In the genomic region with DNA sequence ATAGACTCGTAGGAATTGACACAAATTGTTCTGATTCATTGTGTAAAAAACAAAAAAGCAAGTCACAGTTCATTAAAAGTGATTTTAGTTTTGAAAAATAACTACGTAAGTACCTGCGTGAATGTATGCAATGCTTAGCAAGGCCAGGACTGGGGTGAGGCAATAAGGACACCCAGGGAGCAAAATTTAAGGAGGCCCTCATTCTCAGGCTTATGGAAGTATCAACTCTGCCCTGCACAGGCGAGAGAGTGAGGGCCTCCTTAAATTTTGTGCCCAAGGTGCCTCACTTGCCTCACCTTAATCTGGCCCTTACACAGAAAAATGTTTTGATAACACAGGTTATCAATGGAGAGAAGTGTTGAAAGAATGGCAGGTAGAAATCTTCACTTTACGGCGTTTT, we compare ENCODE assay signal across 25 cellular contexts. TPM values are rescaled to one million over a fixed set of nuclear protein-coding genes. Genes with fewer than 3 reads are reported as not detected.
DNase-seq lines count a peak whose midpoint lies in the region; ATAC-seq, FAIRE-seq and TF ChIP-seq lines count a peak whose summit lies in the region.
"Had no signal": no experiment of that assay in that cellular context is flagged by ENCODE, and none has a peak within 500 bp of the region (broad histone marks: within the 10 kb centered on the region; RNA-seq: fewer than 3 reads in every experiment).

No MANE protein-coding gene starts in this region.

- H3K4me2 ChIP-seq in HepG2 (ENCODE audit: low read depth, low read length) (no peak overlapping the region), mesendoderm (ENCODE audit: low read length) (no peak overlapping the region), osteoblast (ENCODE audit: insufficient read depth, low read length) (no peak overlapping the region)

- H3K4me1 ChIP-seq in HepG2 (ENCODE audit: insufficient read depth, low read length) (no peaks in the 10 kb centered on the region), right lobe of liver (no peaks in the 10 kb centered on the region), mesendoderm (ENCODE audit: control insufficient read depth, low read depth, low read length) (no peaks in the 10 kb centered on the region), osteoblast (ENCODE audit: insufficient read depth, low read length) (no peaks in the 10 kb centered on the region), thyroid gland (no peaks in the 10 kb centered on the region)
- H3K4me1 ChIP-seq: BE2C, HAP-1 had no signal

- intact Hi-C loops in HepG2 (cut with micrococcal nuclease; ENCODE audit: unreplicated experiment): no loop called here
- intact Hi-C loops in right lobe of liver (cut with DNase I): no loop called here
- intact Hi-C loops in thyroid gland (cut with DNase I): no loop called here

- no peak overlapping the region for H4K8ac ChIP-seq in mesendoderm (ENCODE audit: low read depth, low read length)

- FAIRE-seq in HepG2 (lab: Jason Lieb, UNC) (no peak), HTR-8/SVneo (lab: Jason Lieb, UNC) (no peak)
- FAIRE-seq: A204.1, GM12891, GM19239 had no signal

- in situ Hi-C loops in HepG2 (cut with HindIII; ENCODE audit: extremely low pct_ligation_motif_present, low pct_unique_long_range_greater_than_20kb): no loop called here

- H3K9me3 ChIP-seq in HepG2 (ENCODE audit: low read length): no peaks in the 10 kb centered on the region
- H3K9me3 ChIP-seq in right lobe of liver: no peaks in the 10 kb centered on the region
- H3K9me3 ChIP-seq in osteoblast (ENCODE audit: low read depth, low read length): no peaks in the 10 kb centered on the region
- H3K9me3 ChIP-seq in thyroid gland: no peaks in the 10 kb centered on the region
- H3K9me3 ChIP-seq: BE2C, HAP-1 had no signal

- peaks cover 26% of the 10 kb centered on the region for H3K4me1 Mint-ChIP-seq in WTC11
- H3K4me1 Mint-ChIP-seq: CD8-positive, alpha-beta memory T cell had no signal

- H3K4me3 ChIP-seq in HepG2 (replicated peaks in 1 of 3; ENCODE audit: insufficient read depth in 1 of 3, low read depth in 2 of 3, low read length in 3 of 3): no peak overlapping the region
- H3K4me3 ChIP-seq in right lobe of liver: no peak overlapping the region
- no peak overlapping the region for H3K4me3 ChIP-seq in mesendoderm (ENCODE audit: low read length)
- H3K4me3 ChIP-seq in osteoblast (ENCODE audit: insufficient read depth, low read length): no peak overlapping the region
- H3K4me3 ChIP-seq in thyroid gland (replicated peaks in 1 of 3): no peak overlapping the region
- H3K4me3 ChIP-seq: HAP-1 had no signal

- H3K79me2 ChIP-seq in HepG2 (ENCODE audit: insufficient read depth, low read length) (no peaks in the 10 kb centered on the region), mesendoderm (ENCODE audit: control insufficient read depth, insufficient read depth, low read length) (no peaks in the 10 kb centered on the region), osteoblast (ENCODE audit: insufficient read depth, low read length) (no peaks in the 10 kb centered on the region)

- TF ChIP-seq CTCF in HepG2 (CRISPR knock-in tag; IDR thresholded peaks at IDR 0.05) (no peak), right lobe of liver (IDR thresholded peaks at IDR 0.05) (no peak), WTC11 (IDR thresholded peaks at IDR 0.05) (no peak), osteoblast (IDR thresholded peaks at IDR 0.05; ENCODE audit: extremely low read depth, low read depth, low read length) (no peak), thyroid gland (IDR thresholded peaks at IDR 0.05) (no peak)

- 17% methylated on average over 6 of the region's 6 CpGs for WGBS in HepG2 (ENCODE audit: low lambda C conversion rate)
- WGBS in right lobe of liver (ENCODE audit: insufficient coverage, low coverage, low lambda C conversion rate, missing lambda C conversion rate): 65% methylated on average over 6 of the region's 6 CpGs
- WGBS in mesendoderm (ENCODE audit: extremely low coverage, insufficient coverage, low lambda C conversion rate): no CpG with 5 or more reads among the region's 6 CpGs
- 88% methylated on average over 6 of the region's 6 CpGs for WGBS in thyroid gland, 2 donors

- no peak overlapping the region for H3K23ac ChIP-seq in mesendoderm (ENCODE audit: low read length)

- no peak overlapping the region for H2AK5ac ChIP-seq in mesendoderm (ENCODE audit: low read length)

- H3K56ac ChIP-seq in mesendoderm (ENCODE audit: low read length): no peak overlapping the region

- BruUV-seq in HepG2 (replicated peaks; lab: Mats Ljungman, UMichigan): no TSS peak

- H3K9ac ChIP-seq in HepG2 (ENCODE audit: insufficient read depth, low read depth, low read length): no peak overlapping the region
- H3K9ac ChIP-seq in mesendoderm (ENCODE audit: low read length): no peak overlapping the region

- H3K4me3 Mint-ChIP-seq in WTC11: no peak overlapping the region
- H3K4me3 Mint-ChIP-seq: CD4-positive, CD25-positive, alpha-beta regulatory T cell; CD8-positive, alpha-beta memory T cell had no signal

- no peak for TF ChIP-seq EP300 in HepG2 (IDR thresholded peaks at IDR 0.05; ENCODE audit: low read depth in 2 of 2, low read length in 2 of 2)
- TF ChIP-seq EP300 in HepG2 (CRISPR knock-in tag; IDR thresholded peaks at IDR 0.05; ENCODE audit: borderline replicate concordance): no peak

- no peaks in the 10 kb centered on the region for H3K36me3 ChIP-seq in HepG2 (replicated peaks in 1 of 2; ENCODE audit: control insufficient read depth in 1 of 2, insufficient read depth in 2 of 2, low read length in 2 of 2)
- H3K36me3 ChIP-seq in right lobe of liver: no peaks in the 10 kb centered on the region
- no peaks in the 10 kb centered on the region for H3K36me3 ChIP-seq in mesendoderm (ENCODE audit: control insufficient read depth, insufficient read depth, low read length)
- H3K36me3 ChIP-seq in osteoblast (ENCODE audit: insufficient read depth, low read length): no peaks in the 10 kb centered on the region
- no peaks in the 10 kb centered on the region for H3K36me3 ChIP-seq in thyroid gland
- H3K36me3 ChIP-seq: BE2C, HAP-1 had no signal

- POLR2A ChIA-PET in HepG2 (lab: Yijun Ruan, JAX): no interaction called here
- POLR2A ChIA-PET in WTC11 (lab: Charles Lee): no interaction called here

- CTCF ChIA-PET in HepG2 (lab: Yijun Ruan, JAX; ENCODE audit: low intra/inter-chr PET ratio, low total read pairs): no interaction called here
- CTCF ChIA-PET in WTC11 (lab: Charles Lee): interaction anchor here (1.8 kb wide), 1 partner anchor 32 kb away, joined by 7 read pairs; a partner anchor contains a TSS

- H3K27ac ChIP-seq in HepG2 (ENCODE audit: extremely low read length, insufficient read depth, low read length) (no peak overlapping the region), right lobe of liver (no peak overlapping the region), mesendoderm (ENCODE audit: low read depth, low read length) (no peak overlapping the region), osteoblast (ENCODE audit: low read depth, low read length) (no peak overlapping the region), thyroid gland (no peak overlapping the region)
- H3K27ac ChIP-seq: HL-60 had no signal

- TF ChIP-seq RAD21 in HepG2 (CRISPR knock-in tag; IDR thresholded peaks at IDR 0.05): no peak

- H3K18ac ChIP-seq in mesendoderm (ENCODE audit: low read length): no peak overlapping the region

- H4K5ac ChIP-seq in mesendoderm (ENCODE audit: low read length): no peak overlapping the region

- H3K27me3 ChIP-seq in HepG2 (ENCODE audit: control insufficient read depth in 1 of 2, insufficient read depth in 2 of 2, low read length in 2 of 2): peaks cover 0 to 1% of the 10 kb centered on the region in 2 experiments; a peak in 3 of 5 replicates
- H3K27me3 ChIP-seq in right lobe of liver: no peaks in the 10 kb centered on the region
- no peaks in the 10 kb centered on the region for H3K27me3 ChIP-seq in mesendoderm (ENCODE audit: insufficient read depth, low read length, poor library complexity)
- no peaks in the 10 kb centered on the region for H3K27me3 ChIP-seq in osteoblast (ENCODE audit: insufficient read depth, low read length)
- H3K27me3 ChIP-seq in thyroid gland: no peaks in the 10 kb centered on the region
- H3K27me3 ChIP-seq: BE2C had no signal

- H2AFZ ChIP-seq in HepG2 (ENCODE audit: low read length): no peak overlapping the region
- no peak overlapping the region for H2AFZ ChIP-seq in osteoblast (ENCODE audit: low read length)

- H3K36me3 Mint-ChIP-seq in WTC11: no peaks in the 10 kb centered on the region
- H3K36me3 Mint-ChIP-seq: CD4-positive, CD25-positive, alpha-beta regulatory T cell had no signal

- no peak overlapping the region for H2BK15ac ChIP-seq in mesendoderm (replicated peaks; ENCODE audit: low read depth)

- no peak overlapping the region for H3K27ac Mint-ChIP-seq in WTC11
- H3K27ac Mint-ChIP-seq: CD8-positive, alpha-beta memory T cell had no signal

- no peak overlapping the region for H2BK5ac ChIP-seq in mesendoderm (ENCODE audit: low read length)

- H4K20me1 ChIP-seq in HepG2 (ENCODE audit: insufficient read depth, low read length) (no peaks in the 10 kb centered on the region), osteoblast (ENCODE audit: insufficient read depth, low read length) (no peaks in the 10 kb centered on the region)

- no peaks in the 10 kb centered on the region for H3K79me1 ChIP-seq in mesendoderm (ENCODE audit: low read length)

- ATAC-seq in HepG2 (no peak), right lobe of liver (no peak), WTC11 (peak; percentile 60)

- no peaks in the 10 kb centered on the region for H3K9me3 Mint-ChIP-seq in WTC11

- H3K4ac ChIP-seq in mesendoderm (ENCODE audit: low read depth, low read length): no peak overlapping the region

- H3K27me3 Mint-ChIP-seq in WTC11 (ENCODE audit: low read depth): no peaks in the 10 kb centered on the region; the same call in 1 of the 2 replicates
- H3K27me3 Mint-ChIP-seq: CD4-positive, CD25-positive, alpha-beta regulatory T cell had no signal

- TF ChIP-seq POLR2A in HepG2 (IDR thresholded peaks at IDR 0.05; ENCODE audit: insufficient read depth in 1 of 2, low read depth in 2 of 2, low read length in 2 of 2): no peak
- no peak for TF ChIP-seq POLR2A in right lobe of liver (IDR thresholded peaks at IDR 0.05)
- no peak for TF ChIP-seq POLR2A in thyroid gland (IDR thresholded peaks at IDR 0.05)

- no peak for DNase-seq in HepG2 (ENCODE audit: low spot score)
- DNase-seq in right lobe of liver: no peak
- DNase-seq in NOMO-1 (lab: John Stamatoyannopoulos, UW; ENCODE audit: unreplicated experiment in 2 of 2): peak; percentile 41
- DNase-seq in WTC11 (ENCODE audit: low spot score): no peak
- peak; percentile 24 for DNase-seq in mesendoderm
- DNase-seq in HTR-8/SVneo (ENCODE audit: insufficient read length, low spot score): no peak
- no peak for DNase-seq in osteoblast (ENCODE audit: insufficient read length, low spot score, missing footprints)
- no peak for DNase-seq in thyroid gland
- DNase-seq: ACHN; BE2C; C1 segment of cervical spinal cord; CD4-positive, CD25-positive, alpha-beta regulatory T cell; CD8-positive, alpha-beta memory T cell; COR-L47; DMS 273 treated with DMSO at 0.1 percent for 48 hours; DMS53; DND-41; EL; GOT3; KG1 had no signal

- no peak overlapping the region for H2BK120ac ChIP-seq in mesendoderm (ENCODE audit: low read depth, low read length)

RNA-seq across cellular contexts. Expression of a gene that starts 31.4 kb away (rescaled TPM):
- total RNA-seq in HepG2 (2016; rRNA removed; fragmentation: Illumina TruSeq; extraction: Trizol) (not detected in 2 replicates), right lobe of liver (under 1 TPM in 2 of 6 experiments, not detected in 4; 0.11 to 0.29 TPM), WTC11 (2021) (0.89 to 1.2 TPM (median 1.1 TPM) in 3 replicates), osteoblast (0.72 and 1.2 TPM in 2 replicates), thyroid gland (1 to 10 TPM in 2 of 4 donors, under 1 TPM in 1, not detected in 1; 0.81 to 1.4 (median 1.1) TPM)
- not detected in 2 replicates for total RNA-seq in HepG2 (2016; cell fraction: cytosol; rRNA removed; fragmentation: Illumina TruSeq; extraction: Trizol; ENCODE audit: low read depth)
- total RNA-seq in HepG2 (2016; cell fraction: insoluble cytoplasmic fraction; rRNA removed; fragmentation: Illumina TruSeq; extraction: Trizol): not detected in 2 replicates
- not detected in 2 replicates for total RNA-seq in HepG2 (2016; cell fraction: membrane; rRNA removed; fragmentation: Illumina TruSeq; extraction: Trizol)
- not detected in 2 replicates for total RNA-seq in HepG2 (2016; cell fraction: nucleus; rRNA removed; fragmentation: Illumina TruSeq; extraction: Trizol)
- polyA plus RNA-seq in HepG2 (2011; rRNA removed): not detected in 2 replicates
- not detected in 2 replicates for polyA plus RNA-seq in HepG2 (2011; cell fraction: cytosol; rRNA removed)
- polyA plus RNA-seq in HepG2 (2011; cell fraction: nucleus; rRNA removed): not detected in 2 replicates
- not detected in 2 replicates for polyA plus RNA-seq in HepG2 (2012)
- polyA plus RNA-seq in HepG2 (2016; cell fraction: cytosol; fragmentation: Illumina TruSeq; extraction: Trizol; ENCODE audit: low read depth): not detected in 2 replicates
- not detected in 2 replicates for polyA plus RNA-seq in HepG2 (2016; cell fraction: insoluble cytoplasmic fraction; fragmentation: Illumina TruSeq; extraction: Trizol; ENCODE audit: low read depth)
- polyA plus RNA-seq in HepG2 (2016; cell fraction: membrane; fragmentation: Illumina TruSeq; extraction: Trizol; ENCODE audit: low read depth): not detected in 2 replicates
- not detected in 2 replicates for polyA plus RNA-seq in HepG2 (2016; cell fraction: nucleus; fragmentation: Illumina TruSeq; extraction: Trizol; ENCODE audit: insufficient read depth, low read depth)
- 1.9 TPM in 1 of 2 replicates, not detected in the other for polyA minus RNA-seq in HepG2 (2011; rRNA and poly(A)+ RNA removed; ENCODE audit: low replicate concordance)
- not detected in 2 replicates for polyA minus RNA-seq in HepG2 (2011; cell fraction: cytosol; rRNA and poly(A)+ RNA removed)
- polyA minus RNA-seq in HepG2 (2011; cell fraction: nucleus; rRNA and poly(A)+ RNA removed): not detected in 2 replicates
- polyA plus RNA-seq in mesendoderm (2013, experiment 1 of 2): 0.11 TPM
- polyA plus RNA-seq in mesendoderm (2013, experiment 2 of 2): 0.18 TPM

Comparison
In these comparisons a context has a peak if more than half of its experiments do, and no peak if none do; other contexts are left out.
1. DNase-seq: peak in NOMO-1 (2 of 2) and mesendoderm (single experiment); none in HepG2 (single experiment), right lobe of liver (0 of 3), WTC11 (single experiment), HTR-8/SVneo (single experiment), osteoblast (single experiment) and thyroid gland (0 of 2).